In genomic region chr10:102503264-102504178, GRCh38 we compare ENCODE assay signal across 1 cellular context.
TF ChIP-seq lines count a peak whose summit lies in the region.

SUFU (plus strand) TSS chr10:102503972; CDS start chr10:102504153, 181 bp downstream.

TF ChIP-seq in HepG2, 621 proteins besides CTCF, POLR2A, EP300 and RAD21 (continued from another document and continues in another):
- TF ChIP-seq, protein P1, sequence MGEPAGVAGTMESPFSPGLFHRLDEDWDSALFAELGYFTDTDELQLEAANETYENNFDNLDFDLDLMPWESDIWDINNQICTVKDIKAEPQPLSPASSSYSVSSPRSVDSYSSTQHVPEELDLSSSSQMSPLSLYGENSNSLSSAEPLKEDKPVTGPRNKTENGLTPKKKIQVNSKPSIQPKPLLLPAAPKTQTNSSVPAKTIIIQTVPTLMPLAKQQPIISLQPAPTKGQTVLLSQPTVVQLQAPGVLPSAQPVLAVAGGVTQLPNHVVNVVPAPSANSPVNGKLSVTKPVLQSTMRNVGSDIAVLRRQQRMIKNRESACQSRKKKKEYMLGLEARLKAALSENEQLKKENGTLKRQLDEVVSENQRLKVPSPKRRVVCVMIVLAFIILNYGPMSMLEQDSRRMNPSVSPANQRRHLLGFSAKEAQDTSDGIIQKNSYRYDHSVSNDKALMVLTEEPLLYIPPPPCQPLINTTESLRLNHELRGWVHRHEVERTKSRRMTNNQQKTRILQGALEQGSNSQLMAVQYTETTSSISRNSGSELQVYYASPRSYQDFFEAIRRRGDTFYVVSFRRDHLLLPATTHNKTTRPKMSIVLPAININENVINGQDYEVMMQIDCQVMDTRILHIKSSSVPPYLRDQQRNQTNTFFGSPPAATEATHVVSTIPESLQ (CRISPR knock-in tag; conservative IDR thresholded peaks at IDR 0.05) = no peak
- TF ChIP-seq, protein P2, sequence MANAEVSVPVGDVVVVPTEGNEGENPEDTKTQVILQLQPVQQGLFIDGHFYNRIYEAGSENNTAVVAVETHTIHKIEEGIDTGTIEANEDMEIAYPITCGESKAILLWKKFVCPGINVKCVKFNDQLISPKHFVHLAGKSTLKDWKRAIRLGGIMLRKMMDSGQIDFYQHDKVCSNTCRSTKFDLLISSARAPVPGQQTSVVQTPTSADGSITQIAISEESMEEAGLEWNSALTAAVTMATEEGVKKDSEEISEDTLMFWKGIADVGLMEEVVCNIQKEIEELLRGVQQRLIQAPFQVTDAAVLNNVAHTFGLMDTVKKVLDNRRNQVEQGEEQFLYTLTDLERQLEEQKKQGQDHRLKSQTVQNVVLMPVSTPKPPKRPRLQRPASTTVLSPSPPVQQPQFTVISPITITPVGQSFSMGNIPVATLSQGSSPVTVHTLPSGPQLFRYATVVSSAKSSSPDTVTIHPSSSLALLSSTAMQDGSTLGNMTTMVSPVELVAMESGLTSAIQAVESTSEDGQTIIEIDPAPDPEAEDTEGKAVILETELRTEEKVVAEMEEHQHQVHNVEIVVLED (CRISPR knock-in tag; IDR thresholded peaks at IDR 0.05; ENCODE audit: borderline replicate concordance) = peak; percentile 35; the same call in 1 of the 2 replicates
- TF ChIP-seq ZNF510 (CRISPR knock-in tag; IDR thresholded peaks at IDR 0.05; ENCODE audit: low read depth) (no peak), IKZF1 (IDR thresholded peaks at IDR 0.05) (no peak), ZBTB14 (CRISPR knock-in tag; IDR thresholded peaks at IDR 0.05) (no peak), NFIC (IDR thresholded peaks at IDR 0.05; ENCODE audit: low read length) (no peak), ZBTB20 (CRISPR knock-in tag; IDR thresholded peaks at IDR 0.05; ENCODE audit: borderline replicate concordance, low read depth) (no peak), TOPORS (CRISPR knock-in tag; IDR thresholded peaks at IDR 0.05) (no peak), SP1 (IDR thresholded peaks at IDR 0.05) (no peak), SP1 (CRISPR knock-in tag; IDR thresholded peaks at IDR 0.05) (peak; percentile 93), GTF3A (CRISPR knock-in tag; conservative IDR thresholded peaks at IDR 0.05) (no peak), ZNF337 (CRISPR knock-in tag; IDR thresholded peaks at IDR 0.05; ENCODE audit: borderline replicate concordance, low read depth) (no peak), BRD4 (CRISPR knock-in tag; IDR thresholded peaks at IDR 0.05) (no peak), ZNF33A (CRISPR knock-in tag; IDR thresholded peaks at IDR 0.05; ENCODE audit: borderline replicate concordance) (no peak), FOXA1 (IDR thresholded peaks at IDR 0.05) (no peak), FOXA1 (CRISPR knock-in tag; IDR thresholded peaks at IDR 0.05) (no peak), FOXA3 (CRISPR knock-in tag; IDR thresholded peaks at IDR 0.05) (peak; percentile 64), FOXK2 (IDR thresholded peaks at IDR 0.05) (peak; percentile 35; the same call in 1 of the 2 replicates), EED (CRISPR knock-in tag; IDR thresholded peaks at IDR 0.05) (no peak), CAMTA2 (CRISPR knock-in tag; IDR thresholded peaks at IDR 0.05; ENCODE audit: borderline replicate concordance) (no peak), ZFP36 (IDR thresholded peaks at IDR 0.05; ENCODE audit: borderline replicate concordance, low read depth, low read length, partially characterized antibody) (no peak), ZEB1 (IDR thresholded peaks at IDR 0.05; ENCODE audit: insufficient replicate concordance, low read depth) (no peak), TBX3 (IDR thresholded peaks at IDR 0.05; ENCODE audit: borderline replicate concordance) (peak; percentile 76; the same call in 1 of the 2 replicates), CREB3 (CRISPR knock-in tag; IDR thresholded peaks at IDR 0.05) (no peak; the same call in 1 of the 2 replicates), ZNF367 (CRISPR knock-in tag; IDR thresholded peaks at IDR 0.05; ENCODE audit: borderline replicate concordance) (no peak; the same call in 1 of the 2 replicates), ZNF496 (CRISPR knock-in tag; IDR thresholded peaks at IDR 0.05; ENCODE audit: insufficient replicate concordance) (no peak), ZNF580 (CRISPR knock-in tag; IDR thresholded peaks at IDR 0.05; ENCODE audit: borderline replicate concordance, low read depth) (0 out of 2 replicates have a peak, but pooled peaks have one; percentile 59), ELF4 (CRISPR knock-in tag; IDR thresholded peaks at IDR 0.05; ENCODE audit: borderline replicate concordance) (no peak), NFATC3 (CRISPR knock-in tag; IDR thresholded peaks at IDR 0.05) (no peak), ZNF30 (CRISPR knock-in tag; IDR thresholded peaks at IDR 0.05) (no peak), FOXP1 (IDR thresholded peaks at IDR 0.05) (no peak), FOXP1 (CRISPR knock-in tag; IDR thresholded peaks at IDR 0.05) (no peak), NONO (IDR thresholded peaks at IDR 0.05) (no peak), NONO (CRISPR knock-in tag; conservative IDR thresholded peaks at IDR 0.05) (no peak; the same call in 1 of the 2 replicates), ZFP1 (CRISPR knock-in tag; IDR thresholded peaks at IDR 0.05) (no peak), MEF2D (CRISPR knock-in tag; IDR thresholded peaks at IDR 0.05) (no peak)
- TF ChIP-seq, protein P3, sequence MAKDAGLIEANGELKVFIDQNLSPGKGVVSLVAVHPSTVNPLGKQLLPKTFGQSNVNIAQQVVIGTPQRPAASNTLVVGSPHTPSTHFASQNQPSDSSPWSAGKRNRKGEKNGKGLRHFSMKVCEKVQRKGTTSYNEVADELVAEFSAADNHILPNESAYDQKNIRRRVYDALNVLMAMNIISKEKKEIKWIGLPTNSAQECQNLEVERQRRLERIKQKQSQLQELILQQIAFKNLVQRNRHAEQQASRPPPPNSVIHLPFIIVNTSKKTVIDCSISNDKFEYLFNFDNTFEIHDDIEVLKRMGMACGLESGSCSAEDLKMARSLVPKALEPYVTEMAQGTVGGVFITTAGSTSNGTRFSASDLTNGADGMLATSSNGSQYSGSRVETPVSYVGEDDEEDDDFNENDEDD (CRISPR knock-in tag; IDR thresholded peaks at IDR 0.05; ENCODE audit: borderline replicate concordance) = no peak; the same call in 1 of the 2 replicates
- TF ChIP-seq, protein P4, sequence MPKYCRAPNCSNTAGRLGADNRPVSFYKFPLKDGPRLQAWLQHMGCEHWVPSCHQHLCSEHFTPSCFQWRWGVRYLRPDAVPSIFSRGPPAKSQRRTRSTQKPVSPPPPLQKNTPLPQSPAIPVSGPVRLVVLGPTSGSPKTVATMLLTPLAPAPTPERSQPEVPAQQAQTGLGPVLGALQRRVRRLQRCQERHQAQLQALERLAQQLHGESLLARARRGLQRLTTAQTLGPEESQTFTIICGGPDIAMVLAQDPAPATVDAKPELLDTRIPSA (CRISPR knock-in tag; IDR thresholded peaks at IDR 0.05; ENCODE audit: borderline replicate concordance) = no peak
- TF ChIP-seq, protein P5, sequence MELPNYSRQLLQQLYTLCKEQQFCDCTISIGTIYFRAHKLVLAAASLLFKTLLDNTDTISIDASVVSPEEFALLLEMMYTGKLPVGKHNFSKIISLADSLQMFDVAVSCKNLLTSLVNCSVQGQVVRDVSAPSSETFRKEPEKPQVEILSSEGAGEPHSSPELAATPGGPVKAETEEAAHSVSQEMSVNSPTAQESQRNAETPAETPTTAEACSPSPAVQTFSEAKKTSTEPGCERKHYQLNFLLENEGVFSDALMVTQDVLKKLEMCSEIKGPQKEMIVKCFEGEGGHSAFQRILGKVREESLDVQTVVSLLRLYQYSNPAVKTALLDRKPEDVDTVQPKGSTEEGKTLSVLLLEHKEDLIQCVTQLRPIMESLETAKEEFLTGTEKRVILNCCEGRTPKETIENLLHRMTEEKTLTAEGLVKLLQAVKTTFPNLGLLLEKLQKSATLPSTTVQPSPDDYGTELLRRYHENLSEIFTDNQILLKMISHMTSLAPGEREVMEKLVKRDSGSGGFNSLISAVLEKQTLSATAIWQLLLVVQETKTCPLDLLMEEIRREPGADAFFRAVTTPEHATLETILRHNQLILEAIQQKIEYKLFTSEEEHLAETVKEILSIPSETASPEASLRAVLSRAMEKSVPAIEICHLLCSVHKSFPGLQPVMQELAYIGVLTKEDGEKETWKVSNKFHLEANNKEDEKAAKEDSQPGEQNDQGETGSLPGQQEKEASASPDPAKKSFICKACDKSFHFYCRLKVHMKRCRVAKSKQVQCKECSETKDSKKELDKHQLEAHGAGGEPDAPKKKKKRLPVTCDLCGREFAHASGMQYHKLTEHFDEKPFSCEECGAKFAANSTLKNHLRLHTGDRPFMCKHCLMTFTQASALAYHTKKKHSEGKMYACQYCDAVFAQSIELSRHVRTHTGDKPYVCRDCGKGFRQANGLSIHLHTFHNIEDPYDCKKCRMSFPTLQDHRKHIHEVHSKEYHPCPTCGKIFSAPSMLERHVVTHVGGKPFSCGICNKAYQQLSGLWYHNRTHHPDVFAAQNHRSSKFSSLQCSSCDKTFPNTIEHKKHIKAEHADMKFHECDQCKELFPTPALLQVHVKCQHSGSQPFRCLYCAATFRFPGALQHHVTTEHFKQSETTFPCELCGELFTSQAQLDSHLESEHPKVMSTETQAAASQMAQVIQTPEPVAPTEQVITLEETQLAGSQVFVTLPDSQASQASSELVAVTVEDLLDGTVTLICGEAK (IDR thresholded peaks at IDR 0.05) = no peak
- TF ChIP-seq, protein P5 (CRISPR knock-in tag; IDR thresholded peaks at IDR 0.05) = no peak
- TF ChIP-seq, protein P6, sequence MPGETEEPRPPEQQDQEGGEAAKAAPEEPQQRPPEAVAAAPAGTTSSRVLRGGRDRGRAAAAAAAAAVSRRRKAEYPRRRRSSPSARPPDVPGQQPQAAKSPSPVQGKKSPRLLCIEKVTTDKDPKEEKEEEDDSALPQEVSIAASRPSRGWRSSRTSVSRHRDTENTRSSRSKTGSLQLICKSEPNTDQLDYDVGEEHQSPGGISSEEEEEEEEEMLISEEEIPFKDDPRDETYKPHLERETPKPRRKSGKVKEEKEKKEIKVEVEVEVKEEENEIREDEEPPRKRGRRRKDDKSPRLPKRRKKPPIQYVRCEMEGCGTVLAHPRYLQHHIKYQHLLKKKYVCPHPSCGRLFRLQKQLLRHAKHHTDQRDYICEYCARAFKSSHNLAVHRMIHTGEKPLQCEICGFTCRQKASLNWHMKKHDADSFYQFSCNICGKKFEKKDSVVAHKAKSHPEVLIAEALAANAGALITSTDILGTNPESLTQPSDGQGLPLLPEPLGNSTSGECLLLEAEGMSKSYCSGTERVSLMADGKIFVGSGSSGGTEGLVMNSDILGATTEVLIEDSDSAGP (CRISPR knock-in tag; IDR thresholded peaks at IDR 0.05; ENCODE audit: borderline replicate concordance) = peak; percentile 30; the same call in 1 of the 2 replicates
- TF ChIP-seq, protein P7, sequence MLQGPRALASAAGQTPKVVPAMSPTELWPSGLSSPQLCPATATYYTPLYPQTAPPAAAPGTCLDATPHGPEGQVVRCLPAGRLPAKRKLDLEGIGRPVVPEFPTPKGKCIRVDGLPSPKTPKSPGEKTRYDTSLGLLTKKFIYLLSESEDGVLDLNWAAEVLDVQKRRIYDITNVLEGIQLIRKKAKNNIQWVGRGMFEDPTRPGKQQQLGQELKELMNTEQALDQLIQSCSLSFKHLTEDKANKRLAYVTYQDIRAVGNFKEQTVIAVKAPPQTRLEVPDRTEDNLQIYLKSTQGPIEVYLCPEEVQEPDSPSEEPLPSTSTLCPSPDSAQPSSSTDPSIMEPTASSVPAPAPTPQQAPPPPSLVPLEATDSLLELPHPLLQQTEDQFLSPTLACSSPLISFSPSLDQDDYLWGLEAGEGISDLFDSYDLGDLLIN (CRISPR knock-in tag; IDR thresholded peaks at IDR 0.05; ENCODE audit: borderline replicate concordance) = no peak
